8 cellular contexts compared by ENCODE assay signal in the genomic region with DNA sequence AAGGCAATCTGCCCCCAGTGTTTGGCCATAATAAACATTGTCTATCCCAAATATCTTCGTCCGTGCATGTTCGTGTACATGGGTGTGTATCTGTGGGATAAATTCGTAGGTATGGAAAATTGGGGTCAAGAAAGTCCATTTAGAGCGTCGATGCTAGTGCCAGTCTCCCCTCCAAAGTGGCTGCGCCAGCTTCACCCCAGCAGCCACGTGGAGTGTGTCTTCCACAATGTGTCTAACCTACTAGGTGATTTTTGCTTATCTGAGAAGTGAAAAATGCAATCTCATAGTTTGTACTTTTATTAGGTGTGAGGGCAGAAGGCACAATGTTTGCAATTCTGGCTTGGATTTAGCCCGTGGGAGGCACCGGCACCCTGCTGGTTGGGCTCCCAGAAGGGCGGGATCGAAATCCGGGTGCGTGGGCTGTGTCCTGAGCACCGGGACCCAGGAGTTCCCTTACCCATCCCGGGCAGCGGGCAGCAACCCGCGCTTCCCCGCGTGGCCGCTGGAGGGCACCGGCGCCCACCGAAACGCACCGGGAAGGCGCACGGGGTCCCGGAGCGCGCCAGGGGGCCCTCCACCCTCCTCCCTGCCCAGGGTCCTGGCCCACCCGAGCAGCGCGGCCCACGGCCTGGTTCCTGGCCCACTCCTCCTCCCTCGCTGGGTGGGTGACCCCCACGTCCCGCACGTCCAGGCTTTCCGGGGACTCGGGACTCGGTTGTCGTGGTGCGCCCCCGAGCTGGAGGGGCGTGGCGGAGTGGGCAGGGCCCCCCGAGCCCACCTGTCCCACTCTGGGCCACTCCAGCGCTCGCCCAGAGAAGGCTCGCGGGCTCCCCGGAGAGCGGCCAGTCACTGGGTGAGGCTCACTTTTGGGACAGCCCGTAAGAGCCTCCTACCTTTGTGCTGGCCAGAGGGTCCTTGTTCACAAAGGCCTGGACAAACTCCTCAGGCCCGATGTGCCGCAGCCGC. TPM values are rescaled to one million over a fixed set of nuclear protein-coding genes. Genes with fewer than 3 reads are reported as not detected.
DNase-seq lines count a peak whose midpoint lies in the region; ATAC-seq, FAIRE-seq and TF ChIP-seq lines count a peak whose summit lies in the region.

No MANE protein-coding gene starts in this region.

- H3K36me3 Mint-ChIP-seq in WTC11: no peaks in the 10 kb centered on the region
- H3K36me3 Mint-ChIP-seq in nephron progenitor cell (ENCODE audit: low read depth): no peaks in the 10 kb centered on the region

- no peak overlapping the region for H3K27ac ChIP-seq in esophagus squamous epithelium

- no peak for FAIRE-seq in H54 (lab: Jason Lieb, UNC)

- H3K9me3 Mint-ChIP-seq in WTC11 (no peaks in the 10 kb centered on the region), nephron progenitor cell (no peaks in the 10 kb centered on the region)

- ATAC-seq in WTC11: peak; percentile 77
- ATAC-seq in GM18907 (IDR thresholded peaks at IDR 0.05; ENCODE audit: unreplicated experiment): no peak

- intact Hi-C loops in esophagus squamous epithelium (cut with DNase I): loop anchor here (10.0 kb wide), 1 partner anchor 198 kb away; no protein-coding TSS in a partner anchor

- H3K36me3 ChIP-seq in esophagus squamous epithelium: no peaks in the 10 kb centered on the region

- POLR2A ChIA-PET in WTC11 (lab: Charles Lee): no interaction called here

- H3K27me3 ChIP-seq in esophagus squamous epithelium: peaks cover 0 to 24% (median 0%) of the 10 kb centered on the region in 4 donors

- 38 to 42% methylated on average over 13 to 15 of the region's 59 CpGs for WGBS in esophagus squamous epithelium, 2 donors

- H3K4me1 ChIP-seq in esophagus squamous epithelium: peaks cover 0 to 21% (median 3%) of the 10 kb centered on the region in 3 donors

- peak; percentile 78 for TF ChIP-seq CTCF in GM20000 (IDR thresholded peaks at IDR 0.05; ENCODE audit: extremely low read depth, missing control alignments)
- peak; percentile 87 for TF ChIP-seq CTCF in WTC11 (IDR thresholded peaks at IDR 0.05)
- peak in 5 of 6 experiments; percentile 50 to 86 (median 63) for TF ChIP-seq CTCF in esophagus squamous epithelium (IDR thresholded peaks at IDR 0.05)
- TF ChIP-seq CTCF in nephron progenitor cell (IDR thresholded peaks at IDR 0.05): peak; percentile 71

- H3K4me3 ChIP-seq in esophagus squamous epithelium: no peak overlapping the region

- H3K27me3 Mint-ChIP-seq in WTC11 (ENCODE audit: low read depth) (peaks cover 3% of the 10 kb centered on the region; the same call in 1 of the 2 replicates), nephron progenitor cell (ENCODE audit: low read depth, poor library complexity) (peaks cover 13% of the 10 kb centered on the region)

- TF ChIP-seq POLR2A in esophagus squamous epithelium (IDR thresholded peaks at IDR 0.05) (no peak), H54 (IDR thresholded peaks at IDR 0.05; ENCODE audit: low read depth, low read length) (no peak)

- H3K9me3 ChIP-seq in esophagus squamous epithelium: no peaks in the 10 kb centered on the region

- H3K27ac Mint-ChIP-seq in WTC11: no peak overlapping the region
- no peak overlapping the region for H3K27ac Mint-ChIP-seq in nephron progenitor cell

- H3K4me1 Mint-ChIP-seq in WTC11 (peaks cover 6% of the 10 kb centered on the region), nephron progenitor cell (peaks cover 38% of the 10 kb centered on the region)

- CTCF ChIA-PET in WTC11 (lab: Charles Lee): interaction anchor here (1.0 to 1.9 kb wide), 7 partner anchors 10 to 189 kb away, joined by 3 to 14 read pairs (median 5); a partner anchor contains a TSS

- DNase-seq in AG08396 (ENCODE audit: low spot score) (peak; percentile 83), GM20000 (ENCODE audit: low spot score) (peak; percentile 80), WTC11 (ENCODE audit: low spot score) (peak; percentile 69), esophagus squamous epithelium (lab: John Stamatoyannopoulos, UW) (no peak), nephron progenitor cell (peak; percentile 69), H54 (ENCODE audit: insufficient read length, low spot score) (no peak), NCI-H146 treated with DMSO at 0.1 percent for 48 hours (lab: John Stamatoyannopoulos, UW; ENCODE audit: unreplicated experiment) (no peak)

- H3K4me3 Mint-ChIP-seq in WTC11 (no peak overlapping the region), nephron progenitor cell (no peak overlapping the region)

TF ChIP-seq in WTC11, 78 proteins besides CTCF, POLR2A, EP300 and RAD21 (continues in another document):
- TF ChIP-seq NR1H2 (CRISPR knock-in tag; IDR thresholded peaks at IDR 0.05) (0 out of 2 replicates have a peak, but pooled peaks have one; percentile 37), NR2C2 (CRISPR knock-in tag; IDR thresholded peaks at IDR 0.05) (no peak), RORB (CRISPR knock-in tag; IDR thresholded peaks at IDR 0.05) (no peak), ZBTB21 (CRISPR knock-in tag; IDR thresholded peaks at IDR 0.05; ENCODE audit: borderline replicate concordance) (0 out of 2 replicates have a peak, but pooled peaks have one; percentile 26), NFE2L1 (CRISPR knock-in tag; IDR thresholded peaks at IDR 0.05) (no peak)
- TF ChIP-seq, protein P1, sequence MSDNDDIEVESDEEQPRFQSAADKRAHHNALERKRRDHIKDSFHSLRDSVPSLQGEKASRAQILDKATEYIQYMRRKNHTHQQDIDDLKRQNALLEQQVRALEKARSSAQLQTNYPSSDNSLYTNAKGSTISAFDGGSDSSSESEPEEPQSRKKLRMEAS (CRISPR knock-in tag; IDR thresholded peaks at IDR 0.05): peak; percentile 66
- TF ChIP-seq, protein P2, sequence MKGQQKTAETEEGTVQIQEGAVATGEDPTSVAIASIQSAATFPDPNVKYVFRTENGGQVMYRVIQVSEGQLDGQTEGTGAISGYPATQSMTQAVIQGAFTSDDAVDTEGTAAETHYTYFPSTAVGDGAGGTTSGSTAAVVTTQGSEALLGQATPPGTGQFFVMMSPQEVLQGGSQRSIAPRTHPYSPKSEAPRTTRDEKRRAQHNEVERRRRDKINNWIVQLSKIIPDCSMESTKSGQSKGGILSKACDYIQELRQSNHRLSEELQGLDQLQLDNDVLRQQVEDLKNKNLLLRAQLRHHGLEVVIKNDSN (CRISPR knock-in tag; IDR thresholded peaks at IDR 0.05): no peak
- TF ChIP-seq, protein P3, sequence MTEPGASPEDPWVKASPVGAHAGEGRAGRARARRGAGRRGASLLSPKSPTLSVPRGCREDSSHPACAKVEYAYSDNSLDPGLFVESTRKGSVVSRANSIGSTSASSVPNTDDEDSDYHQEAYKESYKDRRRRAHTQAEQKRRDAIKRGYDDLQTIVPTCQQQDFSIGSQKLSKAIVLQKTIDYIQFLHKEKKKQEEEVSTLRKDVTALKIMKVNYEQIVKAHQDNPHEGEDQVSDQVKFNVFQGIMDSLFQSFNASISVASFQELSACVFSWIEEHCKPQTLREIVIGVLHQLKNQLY (CRISPR knock-in tag; IDR thresholded peaks at IDR 0.05): no peak
- TF ChIP-seq, protein P4, sequence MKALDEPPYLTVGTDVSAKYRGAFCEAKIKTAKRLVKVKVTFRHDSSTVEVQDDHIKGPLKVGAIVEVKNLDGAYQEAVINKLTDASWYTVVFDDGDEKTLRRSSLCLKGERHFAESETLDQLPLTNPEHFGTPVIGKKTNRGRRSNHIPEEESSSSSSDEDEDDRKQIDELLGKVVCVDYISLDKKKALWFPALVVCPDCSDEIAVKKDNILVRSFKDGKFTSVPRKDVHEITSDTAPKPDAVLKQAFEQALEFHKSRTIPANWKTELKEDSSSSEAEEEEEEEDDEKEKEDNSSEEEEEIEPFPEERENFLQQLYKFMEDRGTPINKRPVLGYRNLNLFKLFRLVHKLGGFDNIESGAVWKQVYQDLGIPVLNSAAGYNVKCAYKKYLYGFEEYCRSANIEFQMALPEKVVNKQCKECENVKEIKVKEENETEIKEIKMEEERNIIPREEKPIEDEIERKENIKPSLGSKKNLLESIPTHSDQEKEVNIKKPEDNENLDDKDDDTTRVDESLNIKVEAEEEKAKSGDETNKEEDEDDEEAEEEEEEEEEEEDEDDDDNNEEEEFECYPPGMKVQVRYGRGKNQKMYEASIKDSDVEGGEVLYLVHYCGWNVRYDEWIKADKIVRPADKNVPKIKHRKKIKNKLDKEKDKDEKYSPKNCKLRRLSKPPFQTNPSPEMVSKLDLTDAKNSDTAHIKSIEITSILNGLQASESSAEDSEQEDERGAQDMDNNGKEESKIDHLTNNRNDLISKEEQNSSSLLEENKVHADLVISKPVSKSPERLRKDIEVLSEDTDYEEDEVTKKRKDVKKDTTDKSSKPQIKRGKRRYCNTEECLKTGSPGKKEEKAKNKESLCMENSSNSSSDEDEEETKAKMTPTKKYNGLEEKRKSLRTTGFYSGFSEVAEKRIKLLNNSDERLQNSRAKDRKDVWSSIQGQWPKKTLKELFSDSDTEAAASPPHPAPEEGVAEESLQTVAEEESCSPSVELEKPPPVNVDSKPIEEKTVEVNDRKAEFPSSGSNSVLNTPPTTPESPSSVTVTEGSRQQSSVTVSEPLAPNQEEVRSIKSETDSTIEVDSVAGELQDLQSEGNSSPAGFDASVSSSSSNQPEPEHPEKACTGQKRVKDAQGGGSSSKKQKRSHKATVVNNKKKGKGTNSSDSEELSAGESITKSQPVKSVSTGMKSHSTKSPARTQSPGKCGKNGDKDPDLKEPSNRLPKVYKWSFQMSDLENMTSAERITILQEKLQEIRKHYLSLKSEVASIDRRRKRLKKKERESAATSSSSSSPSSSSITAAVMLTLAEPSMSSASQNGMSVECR (CRISPR knock-in tag; IDR thresholded peaks at IDR 0.05; ENCODE audit: borderline replicate concordance): 0 out of 2 replicates have a peak, but pooled peaks have one; percentile 47
- TF ChIP-seq, protein P5, sequence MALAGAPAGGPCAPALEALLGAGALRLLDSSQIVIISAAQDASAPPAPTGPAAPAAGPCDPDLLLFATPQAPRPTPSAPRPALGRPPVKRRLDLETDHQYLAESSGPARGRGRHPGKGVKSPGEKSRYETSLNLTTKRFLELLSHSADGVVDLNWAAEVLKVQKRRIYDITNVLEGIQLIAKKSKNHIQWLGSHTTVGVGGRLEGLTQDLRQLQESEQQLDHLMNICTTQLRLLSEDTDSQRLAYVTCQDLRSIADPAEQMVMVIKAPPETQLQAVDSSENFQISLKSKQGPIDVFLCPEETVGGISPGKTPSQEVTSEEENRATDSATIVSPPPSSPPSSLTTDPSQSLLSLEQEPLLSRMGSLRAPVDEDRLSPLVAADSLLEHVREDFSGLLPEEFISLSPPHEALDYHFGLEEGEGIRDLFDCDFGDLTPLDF (CRISPR knock-in tag; IDR thresholded peaks at IDR 0.05): no peak
- TF ChIP-seq, protein P6, sequence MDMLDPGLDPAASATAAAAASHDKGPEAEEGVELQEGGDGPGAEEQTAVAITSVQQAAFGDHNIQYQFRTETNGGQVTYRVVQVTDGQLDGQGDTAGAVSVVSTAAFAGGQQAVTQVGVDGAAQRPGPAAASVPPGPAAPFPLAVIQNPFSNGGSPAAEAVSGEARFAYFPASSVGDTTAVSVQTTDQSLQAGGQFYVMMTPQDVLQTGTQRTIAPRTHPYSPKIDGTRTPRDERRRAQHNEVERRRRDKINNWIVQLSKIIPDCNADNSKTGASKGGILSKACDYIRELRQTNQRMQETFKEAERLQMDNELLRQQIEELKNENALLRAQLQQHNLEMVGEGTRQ (CRISPR knock-in tag; IDR thresholded peaks at IDR 0.05): 0 out of 2 replicates have a peak, but pooled peaks have one; percentile 8

RNA-seq across cellular contexts. Expression of a gene that starts 55.4 kb away (rescaled TPM):
- total RNA-seq in WTC11 (2021): 56.2 to 61.0 TPM (median 58.5 TPM) in 3 replicates
- total RNA-seq in esophagus squamous epithelium: 10 to 100 TPM in 3 of 4 donors, 1 to 10 TPM in 1; 9.1 to 54.6 (median 19.1) TPM

Comparison
In these comparisons a context has a peak if more than half of its experiments do, and no peak if none do; other contexts are left out.
1. DNase-seq: peak in AG08396 (single experiment), GM20000 (single experiment), WTC11 (single experiment) and nephron progenitor cell (single experiment); none in esophagus squamous epithelium (single experiment), H54 (single experiment) and NCI-H146 treated with DMSO at 0.1 percent for 48 hours (single experiment).
2. Peak in every context shown above with its lines, with median percentiles within 50 percentile points of each other: CTCF ChIP-seq.